ENCODE assay signal across 10 cellular contexts in the genomic region with DNA sequence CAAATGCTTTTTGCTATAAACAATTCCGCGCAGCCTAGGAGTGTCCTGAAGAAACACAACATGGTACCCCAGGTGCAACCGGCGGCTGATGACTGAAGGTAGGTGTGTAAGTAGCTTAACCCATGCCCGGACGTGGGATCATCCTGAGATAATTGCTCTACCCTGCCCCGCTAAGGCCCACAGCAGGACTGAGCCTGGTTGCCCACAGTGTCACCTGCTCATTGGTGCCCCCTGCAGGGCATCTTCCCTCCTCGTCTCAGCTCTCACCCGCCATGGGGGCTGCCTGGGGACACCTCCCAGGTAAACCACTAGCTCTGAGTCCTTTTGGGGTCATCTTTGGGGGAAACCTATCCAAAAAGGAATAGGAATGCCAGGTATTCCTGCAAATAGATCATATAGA. TPM values are rescaled to one million over a fixed set of nuclear protein-coding genes. Genes with fewer than 3 reads are reported as not detected.
A peak's percentile ranks its signal among the peaks of the same experiment; 100 is the strongest.
DNase-seq lines count a peak whose midpoint lies in the region; ATAC-seq and TF ChIP-seq lines count a peak whose summit lies in the region.
"Had no signal": no experiment of that assay in that cellular context is flagged by ENCODE, and none has a peak within 500 bp of the region (broad histone marks: within the 10 kb centered on the region; RNA-seq: fewer than 3 reads in every experiment).

No MANE protein-coding gene starts in this region.

- CTCF ChIA-PET in CD8-positive, alpha-beta T cell (lab: Charles Lee): interaction anchor here (0.7 to 1.8 kb wide), 13 partner anchors 11 to 578 kb away, joined by 3 to 21 read pairs (median 3); no protein-coding TSS in a partner anchor

- no peaks in the 10 kb centered on the region for H3K9me3 ChIP-seq in CD8-positive, alpha-beta T cell (ENCODE audit: low read length)

- H3K36me3 Mint-ChIP-seq in CD8-positive, alpha-beta T cell: peaks cover 14% of the 10 kb centered on the region

- H3K27me3 ChIP-seq in CD8-positive, alpha-beta T cell (ENCODE audit: insufficient read depth, low read length): no peaks in the 10 kb centered on the region

- H3K9me3 Mint-ChIP-seq in CD8-positive, alpha-beta T cell: no peaks in the 10 kb centered on the region

- no peaks in the 10 kb centered on the region for H3K4me1 Mint-ChIP-seq in CD8-positive, alpha-beta T cell (ENCODE audit: low read depth)

- peak; percentile 17 for TF ChIP-seq CTCF in CD8-positive, alpha-beta T cell (IDR thresholded peaks at IDR 0.05)

- intact Hi-C loops in CD8-positive, alpha-beta T cell (cut with DNase I, micrococcal nuclease): loop anchor here (2.0 to 5.0 kb wide), 2 partner anchors 54 to 61 kb away; a partner anchor contains a TSS

- no peak overlapping the region for H3K27ac Mint-ChIP-seq in CD8-positive, alpha-beta T cell

- no peaks in the 10 kb centered on the region for H3K4me1 ChIP-seq in CD8-positive, alpha-beta T cell (ENCODE audit: insufficient read depth, low read length)

- DNase-seq in CD8-positive, alpha-beta T cell: peak; percentile 16 to 64 (median 46)
- DNase-seq in HUDEP-2 (lab: John Stamatoyannopoulos, UW; ENCODE audit: unreplicated experiment in 76 of 76): peak in 57 of 76 experiments; percentile 20 to 78 (median 46)
- peak; percentile 70 for DNase-seq in activated CD4-positive, alpha-beta T cell treated with anti-CD3 and anti-CD28 coated beads for 48 hours
- peak; percentile 61 to 70 for DNase-seq in stimulated activated CD4-positive, alpha-beta T cell treated with anti-CD3 and anti-CD28 coated beads, Interleukin-2, amount 100 ng/mL, for 24 hours
- DNase-seq in KG1 (lab: John Stamatoyannopoulos, UW): no peak
- no peak for DNase-seq in superior temporal gyrus (ENCODE audit: extremely low spot score)

- H3K4me3 Mint-ChIP-seq in CD8-positive, alpha-beta T cell: no peak overlapping the region

- peak; percentile 42 for ATAC-seq in CD8-positive, alpha-beta T cell
- ATAC-seq in esophagus mucosa (peak; percentile 13), HG03039 (IDR thresholded peaks at IDR 0.05; ENCODE audit: unreplicated experiment) (no peak)

- no peak overlapping the region for H3K27ac ChIP-seq in CD8-positive, alpha-beta T cell (ENCODE audit: low read depth, low read length)

- no peaks in the 10 kb centered on the region for H3K36me3 ChIP-seq in CD8-positive, alpha-beta T cell (ENCODE audit: insufficient read depth, low read length)

- no peaks in the 10 kb centered on the region for H3K27me3 Mint-ChIP-seq in CD8-positive, alpha-beta T cell (ENCODE audit: low read depth)

- POLR2A ChIA-PET in CD8-positive, alpha-beta T cell (lab: Charles Lee): no interaction called here

- H3K4me3 ChIP-seq in CD8-positive, alpha-beta T cell (ENCODE audit: low read depth, low read length): no peak overlapping the region

RNA-seq across cellular contexts. Expression of a gene that starts 22.3 kb away (rescaled TPM):
- total RNA-seq in CD8-positive, alpha-beta T cell: 1 to 10 TPM; 9.4 to 9.9 TPM
- total RNA-seq in esophagus mucosa: 18.7 TPM

RNA-seq across cellular contexts. Expression of a gene that starts 52.2 kb away (rescaled TPM):
- 10 to 100 TPM in 1 of 2 experiments, 1 to 10 TPM in 1; 8.3 to 10.6 TPM for total RNA-seq in CD8-positive, alpha-beta T cell
- total RNA-seq in esophagus mucosa: 2.5 TPM

RNA-seq across cellular contexts. Expression of a gene that starts 54.1 kb away (rescaled TPM):
- 1 to 10 TPM; 1.8 to 2.0 TPM for total RNA-seq in CD8-positive, alpha-beta T cell
- total RNA-seq in esophagus mucosa: 1.4 TPM
- total RNA-seq: frontal cortex, HT1080 had no signal

Comparison
In these comparisons a context has a peak if more than half of its experiments do, and no peak if none do; other contexts are left out.
1. DNase-seq: peak in CD8-positive, alpha-beta T cell (7 of 7), HUDEP-2 (57 of 76), activated CD4-positive, alpha-beta T cell treated with anti-CD3 and anti-CD28 coated beads for 48 hours (single experiment) and stimulated activated CD4-positive, alpha-beta T cell treated with anti-CD3 and anti-CD28 coated beads, Interleukin-2, amount 100 ng/mL, for 24 hours (2 of 2); none in KG1 (single experiment) and superior temporal gyrus (single experiment).